10 cellular contexts compared by ENCODE assay signal in genomic region chr11:32435152-32435480, GRCh38. TPM values are rescaled to one million over a fixed set of nuclear protein-coding genes. Genes with fewer than 3 reads are reported as not detected.
A peak's percentile ranks its signal among the peaks of the same experiment; 100 is the strongest.
DNase-seq lines count a peak whose midpoint lies in the region; ATAC-seq and TF ChIP-seq lines count a peak whose summit lies in the region.
"Had no signal": no experiment of that assay in that cellular context is flagged by ENCODE, and none has a peak within 500 bp of the region (broad histone marks: within the 10 kb centered on the region; RNA-seq: fewer than 3 reads in every experiment).

No MANE protein-coding gene starts in this region.

- H3K9me3 ChIP-seq in BLaER1 treated with 17β-estradiol and CSF1 and Interleukin-3, amounts not matched to agents 10 nM and 100 nM (replicated peaks in 1 of 11): peaks cover 40 to 67% (median 58%) of the 10 kb centered on the region in 11 experiments
- H3K9me3 ChIP-seq in IMR-90 (ENCODE audit: control insufficient read depth, insufficient read depth, low read length): peaks cover 11% of the 10 kb centered on the region
- H3K9me3 ChIP-seq in mesodermal cell (ENCODE audit: control insufficient read depth, low read length): no peaks in the 10 kb centered on the region
- no peaks in the 10 kb centered on the region for H3K9me3 ChIP-seq in transverse colon

- no peak overlapping the region for H2AK9ac ChIP-seq in IMR-90 (replicated peaks; ENCODE audit: low read depth, low read length, poor library complexity)

- in situ Hi-C loops in IMR-90 (cut with MboI; ENCODE audit: low sequenced_read_pairs): no loop called here
- in situ Hi-C loops in transverse colon (cut with MboI; ENCODE audit: low pct_ligation_motif_present in 1 of 4, low pct_unique_long_range_greater_than_20kb in 1 of 4, low sequenced_read_pairs in 3 of 4): no loop called here

- peak overlapping the region; percentile 32 for H2AFZ ChIP-seq in IMR-90 (replicated peaks; ENCODE audit: low read length, poor library complexity)

- no peak overlapping the region for H4K91ac ChIP-seq in IMR-90 (ENCODE audit: insufficient read depth, low read depth, low read length)

- ATAC-seq in IMR-90 (ENCODE audit: low read depth) (no peak), HG02571 (IDR thresholded peaks at IDR 0.05; ENCODE audit: unreplicated experiment) (no peak)

- intact Hi-C loops in IMR-90 (cut with micrococcal nuclease): no loop called here
- intact Hi-C loops in dendritic cell treated with granulocyte-macrophage colony-stimulating factor and Interleukin-4, amounts not matched to agents 40 ng/mL and 50 ng/mL, for 4 days (cut with micrococcal nuclease): no loop called here
- intact Hi-C loops in transverse colon (cut with DNase I; ENCODE audit: low total_unique reads): no loop called here

- peaks cover 0 to 86% (median 53%) of the 10 kb centered on the region in 11 experiments; a peak in 18 of 22 replicates for H4K20me1 ChIP-seq in BLaER1 treated with 17β-estradiol and CSF1 and Interleukin-3, amounts not matched to agents 10 nM and 100 nM
- H4K20me1 ChIP-seq in IMR-90 (ENCODE audit: insufficient read depth, low read length): no peaks in the 10 kb centered on the region; the same call in 1 of the 2 replicates

- no peak for DNase-seq in IMR-90
- DNase-seq in medulla oblongata (ENCODE audit: extremely low spot score): no peak
- no peak for DNase-seq in NCI-H2227 (lab: John Stamatoyannopoulos, UW; ENCODE audit: unreplicated experiment)
- DNase-seq in transverse colon: no peak
- DNase-seq: activated naive CD4-positive, alpha-beta T cell treated with anti-CD3 and anti-CD28 coated beads, Interleukin-2, amount 50 U/mL, for 16 hours; substantia nigra had no signal

- TF ChIP-seq CTCF in IMR-90 (conservative IDR thresholded peaks at IDR 0.05; ENCODE audit: low read depth, low read length) (no peak), transverse colon (IDR thresholded peaks at IDR 0.05) (no peak)

- CTCF ChIA-PET in IMR-90 (lab: Yijun Ruan, JAX): no interaction called here

- H3K23ac ChIP-seq in IMR-90 (ENCODE audit: low read depth, low read length): no peak overlapping the region

- BruUV-seq in IMR-90 (replicated peaks; lab: Mats Ljungman, UMichigan): no TSS peak

- H3K14ac ChIP-seq in IMR-90 (replicated peaks; ENCODE audit: low read depth, low read length): no peak overlapping the region

- H4K8ac ChIP-seq in IMR-90 (ENCODE audit: low read depth in 2 of 2, low read length in 2 of 2): no peak overlapping the region

- peak overlapping the region in 9 of 10 experiments; percentile 34 to 60 (median 42); a peak in 16 of 20 replicates for H3K4me3 ChIP-seq in BLaER1 treated with 17β-estradiol and CSF1 and Interleukin-3, amounts not matched to agents 10 nM and 100 nM
- H3K4me3 ChIP-seq in IMR-90 (ENCODE audit: insufficient read depth, low read depth, low read length) (no peak overlapping the region), mesodermal cell (ENCODE audit: extremely low read depth, insufficient read depth, low read length, poor library complexity, severe bottlenecking) (peak overlapping the region; percentile 21), transverse colon (peak overlapping the region in 2 of 4 donors; percentile 20 to 37)

- H3K79me1 ChIP-seq in IMR-90 (ENCODE audit: low read depth in 1 of 2, low read length in 2 of 2): no peaks in the 10 kb centered on the region

- H3K56ac ChIP-seq in IMR-90 (ENCODE audit: extremely low read depth, insufficient read depth, low read length): no peak overlapping the region

- POLR2A ChIA-PET in IMR-90 (lab: Charles Lee; ENCODE audit: unreplicated experiment): no interaction called here

- no peaks in the 10 kb centered on the region; the same call in 1 of the 2 replicates for H3K9me1 ChIP-seq in IMR-90 (ENCODE audit: insufficient read depth, low read length)

- H2BK120ac ChIP-seq in IMR-90 (ENCODE audit: low read depth, low read length): no peak overlapping the region

- WGBS in IMR-90 (ENCODE audit: extremely low coverage in 2 of 2, insufficient read length in 1 of 2), 2 experiments: 6% methylated on average over 16 of the region's 33 CpGs; no CpG with 5 or more reads in 1 of the 2 experiments
- WGBS in mesodermal cell (ENCODE audit: insufficient coverage in 2 of 2), 2 experiments: 0 to 2% methylated on average over 17 to 20 of the region's 33 CpGs
- WGBS in transverse colon (ENCODE audit: low coverage in 1 of 2), 2 donors: no CpG with 5 or more reads among the region's 33 CpGs

- no peak overlapping the region for H3K27ac ChIP-seq in BLaER1 treated with 17β-estradiol and CSF1 and Interleukin-3, amounts not matched to agents 10 nM and 100 nM
- H3K27ac ChIP-seq in IMR-90 (ENCODE audit: insufficient read depth, low read length) (no peak overlapping the region), mesodermal cell (ENCODE audit: low read depth, low read length, severe bottlenecking) (no peak overlapping the region), transverse colon (no peak overlapping the region)

- no peak overlapping the region for H2BK20ac ChIP-seq in IMR-90 (ENCODE audit: low read depth, low read length)

- peak overlapping the region; percentile 49 for H3K4me3 Mint-ChIP-seq in dendritic cell treated with granulocyte-macrophage colony-stimulating factor and Interleukin-4, amounts not matched to agents 40 ng/mL and 50 ng/mL, for 4 days

- no peak for TF ChIP-seq EP300 in transverse colon (IDR thresholded peaks at IDR 0.05; ENCODE audit: low read depth)

- H3K36me3 Mint-ChIP-seq in dendritic cell treated with granulocyte-macrophage colony-stimulating factor and Interleukin-4, amounts not matched to agents 40 ng/mL and 50 ng/mL, for 4 days (ENCODE audit: low read depth): no peaks in the 10 kb centered on the region

- dilution Hi-C loops in IMR-90 (cut with HindIII; ENCODE audit: low sequenced_read_pairs, unreplicated experiment): no loop called here

- peaks cover 35 to 58% (median 47%) of the 10 kb centered on the region in 10 experiments for H3K4me1 ChIP-seq in BLaER1 treated with 17β-estradiol and CSF1 and Interleukin-3, amounts not matched to agents 10 nM and 100 nM
- H3K4me1 ChIP-seq in IMR-90 (ENCODE audit: control insufficient read depth, insufficient read depth, low read length) (no peaks in the 10 kb centered on the region), mesodermal cell (ENCODE audit: control insufficient read depth, insufficient read depth, low read length, poor library complexity, severe bottlenecking) (peaks cover 23% of the 10 kb centered on the region), transverse colon (peaks cover 0 to 50% (median 20%) of the 10 kb centered on the region in 4 donors)

- no peak overlapping the region for H2BK15ac ChIP-seq in IMR-90 (ENCODE audit: low read depth, low read length)

- TF ChIP-seq POLR2A in IMR-90 (IDR thresholded peaks at IDR 0.05; ENCODE audit: low read depth, low read length): no peak
- no peak for TF ChIP-seq POLR2A in transverse colon (IDR thresholded peaks at IDR 0.05)

- H2AK5ac ChIP-seq in IMR-90 (ENCODE audit: low read depth, low read length): no peak overlapping the region

- no peak overlapping the region for H3K27ac Mint-ChIP-seq in dendritic cell treated with granulocyte-macrophage colony-stimulating factor and Interleukin-4, amounts not matched to agents 40 ng/mL and 50 ng/mL, for 4 days

- no peak overlapping the region for H2BK5ac ChIP-seq in IMR-90 (ENCODE audit: low read depth, low read length, poor library complexity, severe bottlenecking)

- TF ChIP-seq RAD21 in IMR-90 (IDR thresholded peaks at IDR 0.05; ENCODE audit: low read length): no peak

- peaks cover 96% of the 10 kb centered on the region for H3K27me3 Mint-ChIP-seq in dendritic cell treated with granulocyte-macrophage colony-stimulating factor and Interleukin-4, amounts not matched to agents 40 ng/mL and 50 ng/mL, for 4 days

- peaks cover 99 to 100% (median 100%) of the 10 kb centered on the region in 11 experiments for H3K27me3 ChIP-seq in BLaER1 treated with 17β-estradiol and CSF1 and Interleukin-3, amounts not matched to agents 10 nM and 100 nM
- peaks cover 93% of the 10 kb centered on the region for H3K27me3 ChIP-seq in IMR-90 (ENCODE audit: control insufficient read depth, insufficient read depth, low read length)
- H3K27me3 ChIP-seq in transverse colon: peaks cover 100% of the 10 kb centered on the region

- no peak overlapping the region for H4K5ac ChIP-seq in IMR-90 (ENCODE audit: low read depth, low read length)

- peak overlapping the region; percentile 45 to 93 (median 72) for H3K4me2 ChIP-seq in BLaER1 treated with 17β-estradiol and CSF1 and Interleukin-3, amounts not matched to agents 10 nM and 100 nM
- H3K4me2 ChIP-seq in IMR-90 (ENCODE audit: low read depth, low read length): no peak overlapping the region

- H3K9ac ChIP-seq in BLaER1 treated with 17β-estradiol and CSF1 and Interleukin-3, amounts not matched to agents 10 nM and 100 nM: no peak overlapping the region
- no peak overlapping the region for H3K9ac ChIP-seq in IMR-90 (ENCODE audit: low read depth, low read length)

- no peak overlapping the region for H3K4ac ChIP-seq in IMR-90 (ENCODE audit: low read depth, low read length)

- H3K4me1 Mint-ChIP-seq in dendritic cell treated with granulocyte-macrophage colony-stimulating factor and Interleukin-4, amounts not matched to agents 40 ng/mL and 50 ng/mL, for 4 days (ENCODE audit: low read depth): peaks cover 76% of the 10 kb centered on the region

- no peaks in the 10 kb centered on the region for H3K9me3 Mint-ChIP-seq in dendritic cell treated with granulocyte-macrophage colony-stimulating factor and Interleukin-4, amounts not matched to agents 40 ng/mL and 50 ng/mL, for 4 days

- no peak overlapping the region for H3K18ac ChIP-seq in IMR-90 (ENCODE audit: low read depth, low read length)

- H3K36me3 ChIP-seq in BLaER1 treated with 17β-estradiol and CSF1 and Interleukin-3, amounts not matched to agents 10 nM and 100 nM: no peaks in the 10 kb centered on the region
- no peaks in the 10 kb centered on the region for H3K36me3 ChIP-seq in IMR-90 (ENCODE audit: control insufficient read depth, insufficient read depth, low read length)
- no peaks in the 10 kb centered on the region for H3K36me3 ChIP-seq in mesodermal cell (ENCODE audit: control insufficient read depth, insufficient read depth, low read length)
- no peaks in the 10 kb centered on the region for H3K36me3 ChIP-seq in transverse colon

TF ChIP-seq in IMR-90, 13 proteins besides CTCF, POLR2A, EP300 and RAD21:
- TF ChIP-seq BHLHE40 (IDR thresholded peaks at IDR 0.05; ENCODE audit: low read depth, low read length) (no peak), MXI1 (IDR thresholded peaks at IDR 0.05; ENCODE audit: borderline replicate concordance, low read depth, low read length) (no peak), RFX5 (IDR thresholded peaks at IDR 0.05; ENCODE audit: low read depth, low read length) (no peak), NFE2L2 (IDR thresholded peaks at IDR 0.05; ENCODE audit: low read depth, low read length) (no peak)

RNA-seq across cellular contexts. Expression of gene WT1, which starts 0.2 kb away (rescaled TPM):
- total RNA-seq in IMR-90 (2012; rRNA removed) (not detected in 2 replicates), transverse colon (1 to 10 TPM in 1 of 4 donors, under 1 TPM in 2, not detected in 1; 0.55 to 3.0 (median 0.95) TPM)
- not detected in 2 replicates for polyA plus RNA-seq in IMR-90 (2012; rRNA removed)
- not detected in 2 replicates for polyA plus RNA-seq in IMR-90 (2012; cell fraction: cytosol; rRNA removed)
- polyA plus RNA-seq in IMR-90 (2012; cell fraction: nucleus; rRNA removed; ENCODE audit: low replicate concordance): not detected in 2 replicates
- polyA plus RNA-seq in mesodermal cell (2013, experiment 1 of 2): 1.5 TPM
- 0.96 TPM for polyA plus RNA-seq in mesodermal cell (2013, experiment 2 of 2)
